ENCODE assay signal across 1 cellular context in the genomic region with DNA sequence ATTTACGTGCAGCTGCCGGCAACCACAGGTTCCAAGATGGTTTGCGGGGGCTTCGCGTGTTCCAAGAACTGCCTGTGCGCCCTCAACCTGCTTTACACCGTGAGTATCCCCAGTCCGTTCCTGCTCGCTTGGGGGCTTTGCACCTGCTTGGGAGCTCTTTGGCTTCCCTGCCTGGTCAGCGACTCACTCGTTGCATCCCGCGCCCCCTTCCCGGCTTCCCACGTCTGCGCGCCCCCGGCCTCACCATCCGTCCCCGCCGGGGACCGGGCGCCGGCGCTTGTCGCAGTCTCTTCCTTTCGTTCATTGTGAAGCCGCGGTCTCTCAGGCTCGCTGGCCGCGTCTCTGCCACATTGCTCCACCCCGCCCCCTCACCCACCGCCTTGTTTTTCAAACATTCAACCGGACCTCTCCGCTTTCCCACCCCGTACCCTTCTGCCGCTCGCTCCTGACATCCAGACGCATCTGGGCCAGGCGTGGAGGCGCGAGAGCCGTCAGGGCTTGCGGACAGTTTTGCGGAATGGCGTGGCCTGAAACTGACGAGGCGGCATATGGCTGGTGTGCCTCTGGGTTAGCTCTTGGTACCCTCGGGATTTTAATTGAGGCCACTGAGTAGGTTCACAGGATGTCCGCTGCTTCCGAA.
TF ChIP-seq lines count a peak whose summit lies in the region.

No MANE protein-coding gene starts in this region.

TF ChIP-seq in K562, 482 proteins besides CTCF, POLR2A, EP300 and RAD21 (continued from another document):
- TF ChIP-seq, protein P1, sequence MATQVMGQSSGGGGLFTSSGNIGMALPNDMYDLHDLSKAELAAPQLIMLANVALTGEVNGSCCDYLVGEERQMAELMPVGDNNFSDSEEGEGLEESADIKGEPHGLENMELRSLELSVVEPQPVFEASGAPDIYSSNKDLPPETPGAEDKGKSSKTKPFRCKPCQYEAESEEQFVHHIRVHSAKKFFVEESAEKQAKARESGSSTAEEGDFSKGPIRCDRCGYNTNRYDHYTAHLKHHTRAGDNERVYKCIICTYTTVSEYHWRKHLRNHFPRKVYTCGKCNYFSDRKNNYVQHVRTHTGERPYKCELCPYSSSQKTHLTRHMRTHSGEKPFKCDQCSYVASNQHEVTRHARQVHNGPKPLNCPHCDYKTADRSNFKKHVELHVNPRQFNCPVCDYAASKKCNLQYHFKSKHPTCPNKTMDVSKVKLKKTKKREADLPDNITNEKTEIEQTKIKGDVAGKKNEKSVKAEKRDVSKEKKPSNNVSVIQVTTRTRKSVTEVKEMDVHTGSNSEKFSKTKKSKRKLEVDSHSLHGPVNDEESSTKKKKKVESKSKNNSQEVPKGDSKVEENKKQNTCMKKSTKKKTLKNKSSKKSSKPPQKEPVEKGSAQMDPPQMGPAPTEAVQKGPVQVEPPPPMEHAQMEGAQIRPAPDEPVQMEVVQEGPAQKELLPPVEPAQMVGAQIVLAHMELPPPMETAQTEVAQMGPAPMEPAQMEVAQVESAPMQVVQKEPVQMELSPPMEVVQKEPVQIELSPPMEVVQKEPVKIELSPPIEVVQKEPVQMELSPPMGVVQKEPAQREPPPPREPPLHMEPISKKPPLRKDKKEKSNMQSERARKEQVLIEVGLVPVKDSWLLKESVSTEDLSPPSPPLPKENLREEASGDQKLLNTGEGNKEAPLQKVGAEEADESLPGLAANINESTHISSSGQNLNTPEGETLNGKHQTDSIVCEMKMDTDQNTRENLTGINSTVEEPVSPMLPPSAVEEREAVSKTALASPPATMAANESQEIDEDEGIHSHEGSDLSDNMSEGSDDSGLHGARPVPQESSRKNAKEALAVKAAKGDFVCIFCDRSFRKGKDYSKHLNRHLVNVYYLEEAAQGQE (CRISPR knock-in tag; IDR thresholded peaks at IDR 0.05; ENCODE audit: low read depth): no peak
- TF ChIP-seq ZNF354B (CRISPR knock-in tag; IDR thresholded peaks at IDR 0.05) (no peak), MTA1 (IDR thresholded peaks at IDR 0.05; ENCODE audit: borderline replicate concordance) (0 out of 2 replicates have a peak, but pooled peaks have one; percentile 14), ZBTB7A (IDR thresholded peaks at IDR 0.05; ENCODE audit: borderline replicate concordance, control insufficient read depth, low read depth, low read length) (peak; percentile 18; the same call in 1 of the 2 replicates), GTF2E2 (tag; IDR thresholded peaks at IDR 0.05) (no peak), NR2C2 (CRISPR knock-in tag; IDR thresholded peaks at IDR 0.05) (0 out of 2 replicates have a peak, but pooled peaks have one; percentile 14), NR2C2 (tag; IDR thresholded peaks at IDR 0.05) (peak; percentile 22; the same call in 1 of the 2 replicates), KLF16 (IDR thresholded peaks at IDR 0.05) (no peak), EGR1 (conservative IDR thresholded peaks at IDR 0.05) (peak; percentile 74), PHTF2 (CRISPR knock-in tag; IDR thresholded peaks at IDR 0.05) (no peak), TAL1 (IDR thresholded peaks at IDR 0.05) (no peak), HEY1 (CRISPR knock-in tag; IDR thresholded peaks at IDR 0.05; ENCODE audit: borderline replicate concordance) (no peak), HDAC6 (IDR thresholded peaks at IDR 0.05; ENCODE audit: low read depth, low read length) (peak; percentile 86; the same call in 1 of the 2 replicates), HDGF (IDR thresholded peaks at IDR 0.05) (no peak), XRCC3 (IDR thresholded peaks at IDR 0.05) (no peak), ZNF41 (CRISPR knock-in tag; conservative IDR thresholded peaks at IDR 0.05) (no peak), ZNF586 (CRISPR knock-in tag; conservative IDR thresholded peaks at IDR 0.05) (no peak), TARDBP (IDR thresholded peaks at IDR 0.05) (no peak), ARID4B (CRISPR knock-in tag; IDR thresholded peaks at IDR 0.05) (peak; percentile 58; the same call in 1 of the 2 replicates), POLR2H (tag; IDR thresholded peaks at IDR 0.05; ENCODE audit: low read depth) (no peak), ZNF764 (CRISPR knock-in tag; IDR thresholded peaks at IDR 0.05; ENCODE audit: low read depth) (no peak), CHD1 (IDR thresholded peaks at IDR 0.05; ENCODE audit: low read length) (peak; percentile 65), E2F6 (IDR thresholded peaks at IDR 0.05; ENCODE audit: borderline replicate concordance in 1 of 2, extremely low read depth in 1 of 2, insufficient read depth in 1 of 2, insufficient read length in 1 of 2, low read depth in 1 of 2, low read length in 1 of 2, poor library complexity in 1 of 2, severe bottlenecking in 1 of 2) (peak in 1 of 2 experiments; percentile 27), RBM25 (IDR thresholded peaks at IDR 0.05; ENCODE audit: low read depth, low read length, severe bottlenecking) (no peak), KDM5B (IDR thresholded peaks at IDR 0.05; ENCODE audit: insufficient replicate concordance, low read depth, low read length) (peak; percentile 64), SRSF9 (IDR thresholded peaks at IDR 0.05; ENCODE audit: borderline replicate concordance, low read depth, low read length) (no peak), HDAC2 (IDR thresholded peaks at IDR 0.05) (0 out of 2 replicates have a peak, but pooled peaks have one; percentile 50)
- TF ChIP-seq, protein P2, sequence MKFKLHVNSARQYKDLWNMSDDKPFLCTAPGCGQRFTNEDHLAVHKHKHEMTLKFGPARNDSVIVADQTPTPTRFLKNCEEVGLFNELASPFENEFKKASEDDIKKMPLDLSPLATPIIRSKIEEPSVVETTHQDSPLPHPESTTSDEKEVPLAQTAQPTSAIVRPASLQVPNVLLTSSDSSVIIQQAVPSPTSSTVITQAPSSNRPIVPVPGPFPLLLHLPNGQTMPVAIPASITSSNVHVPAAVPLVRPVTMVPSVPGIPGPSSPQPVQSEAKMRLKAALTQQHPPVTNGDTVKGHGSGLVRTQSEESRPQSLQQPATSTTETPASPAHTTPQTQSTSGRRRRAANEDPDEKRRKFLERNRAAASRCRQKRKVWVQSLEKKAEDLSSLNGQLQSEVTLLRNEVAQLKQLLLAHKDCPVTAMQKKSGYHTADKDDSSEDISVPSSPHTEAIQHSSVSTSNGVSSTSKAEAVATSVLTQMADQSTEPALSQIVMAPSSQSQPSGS (CRISPR knock-in tag; IDR thresholded peaks at IDR 0.05): no peak
- TF ChIP-seq, protein P3, sequence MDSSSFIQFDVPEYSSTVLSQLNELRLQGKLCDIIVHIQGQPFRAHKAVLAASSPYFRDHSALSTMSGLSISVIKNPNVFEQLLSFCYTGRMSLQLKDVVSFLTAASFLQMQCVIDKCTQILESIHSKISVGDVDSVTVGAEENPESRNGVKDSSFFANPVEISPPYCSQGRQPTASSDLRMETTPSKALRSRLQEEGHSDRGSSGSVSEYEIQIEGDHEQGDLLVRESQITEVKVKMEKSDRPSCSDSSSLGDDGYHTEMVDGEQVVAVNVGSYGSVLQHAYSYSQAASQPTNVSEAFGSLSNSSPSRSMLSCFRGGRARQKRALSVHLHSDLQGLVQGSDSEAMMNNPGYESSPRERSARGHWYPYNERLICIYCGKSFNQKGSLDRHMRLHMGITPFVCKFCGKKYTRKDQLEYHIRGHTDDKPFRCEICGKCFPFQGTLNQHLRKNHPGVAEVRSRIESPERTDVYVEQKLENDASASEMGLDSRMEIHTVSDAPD (CRISPR knock-in tag; IDR thresholded peaks at IDR 0.05): no peak
- TF ChIP-seq, protein P4, sequence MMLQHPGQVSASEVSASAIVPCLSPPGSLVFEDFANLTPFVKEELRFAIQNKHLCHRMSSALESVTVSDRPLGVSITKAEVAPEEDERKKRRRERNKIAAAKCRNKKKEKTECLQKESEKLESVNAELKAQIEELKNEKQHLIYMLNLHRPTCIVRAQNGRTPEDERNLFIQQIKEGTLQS (IDR thresholded peaks at IDR 0.05): no peak
- TF ChIP-seq, protein P4 (CRISPR knock-in tag; conservative IDR thresholded peaks at IDR 0.05): no peak
- TF ChIP-seq, protein P5, sequence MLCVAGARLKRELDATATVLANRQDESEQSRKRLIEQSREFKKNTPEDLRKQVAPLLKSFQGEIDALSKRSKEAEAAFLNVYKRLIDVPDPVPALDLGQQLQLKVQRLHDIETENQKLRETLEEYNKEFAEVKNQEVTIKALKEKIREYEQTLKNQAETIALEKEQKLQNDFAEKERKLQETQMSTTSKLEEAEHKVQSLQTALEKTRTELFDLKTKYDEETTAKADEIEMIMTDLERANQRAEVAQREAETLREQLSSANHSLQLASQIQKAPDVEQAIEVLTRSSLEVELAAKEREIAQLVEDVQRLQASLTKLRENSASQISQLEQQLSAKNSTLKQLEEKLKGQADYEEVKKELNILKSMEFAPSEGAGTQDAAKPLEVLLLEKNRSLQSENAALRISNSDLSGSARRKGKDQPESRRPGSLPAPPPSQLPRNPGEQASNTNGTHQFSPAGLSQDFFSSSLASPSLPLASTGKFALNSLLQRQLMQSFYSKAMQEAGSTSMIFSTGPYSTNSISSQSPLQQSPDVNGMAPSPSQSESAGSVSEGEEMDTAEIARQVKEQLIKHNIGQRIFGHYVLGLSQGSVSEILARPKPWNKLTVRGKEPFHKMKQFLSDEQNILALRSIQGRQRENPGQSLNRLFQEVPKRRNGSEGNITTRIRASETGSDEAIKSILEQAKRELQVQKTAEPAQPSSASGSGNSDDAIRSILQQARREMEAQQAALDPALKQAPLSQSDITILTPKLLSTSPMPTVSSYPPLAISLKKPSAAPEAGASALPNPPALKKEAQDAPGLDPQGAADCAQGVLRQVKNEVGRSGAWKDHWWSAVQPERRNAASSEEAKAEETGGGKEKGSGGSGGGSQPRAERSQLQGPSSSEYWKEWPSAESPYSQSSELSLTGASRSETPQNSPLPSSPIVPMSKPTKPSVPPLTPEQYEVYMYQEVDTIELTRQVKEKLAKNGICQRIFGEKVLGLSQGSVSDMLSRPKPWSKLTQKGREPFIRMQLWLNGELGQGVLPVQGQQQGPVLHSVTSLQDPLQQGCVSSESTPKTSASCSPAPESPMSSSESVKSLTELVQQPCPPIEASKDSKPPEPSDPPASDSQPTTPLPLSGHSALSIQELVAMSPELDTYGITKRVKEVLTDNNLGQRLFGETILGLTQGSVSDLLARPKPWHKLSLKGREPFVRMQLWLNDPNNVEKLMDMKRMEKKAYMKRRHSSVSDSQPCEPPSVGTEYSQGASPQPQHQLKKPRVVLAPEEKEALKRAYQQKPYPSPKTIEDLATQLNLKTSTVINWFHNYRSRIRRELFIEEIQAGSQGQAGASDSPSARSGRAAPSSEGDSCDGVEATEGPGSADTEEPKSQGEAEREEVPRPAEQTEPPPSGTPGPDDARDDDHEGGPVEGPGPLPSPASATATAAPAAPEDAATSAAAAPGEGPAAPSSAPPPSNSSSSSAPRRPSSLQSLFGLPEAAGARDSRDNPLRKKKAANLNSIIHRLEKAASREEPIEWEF (CRISPR knock-in tag; IDR thresholded peaks at IDR 0.05): no peak
- TF ChIP-seq, protein P6, sequence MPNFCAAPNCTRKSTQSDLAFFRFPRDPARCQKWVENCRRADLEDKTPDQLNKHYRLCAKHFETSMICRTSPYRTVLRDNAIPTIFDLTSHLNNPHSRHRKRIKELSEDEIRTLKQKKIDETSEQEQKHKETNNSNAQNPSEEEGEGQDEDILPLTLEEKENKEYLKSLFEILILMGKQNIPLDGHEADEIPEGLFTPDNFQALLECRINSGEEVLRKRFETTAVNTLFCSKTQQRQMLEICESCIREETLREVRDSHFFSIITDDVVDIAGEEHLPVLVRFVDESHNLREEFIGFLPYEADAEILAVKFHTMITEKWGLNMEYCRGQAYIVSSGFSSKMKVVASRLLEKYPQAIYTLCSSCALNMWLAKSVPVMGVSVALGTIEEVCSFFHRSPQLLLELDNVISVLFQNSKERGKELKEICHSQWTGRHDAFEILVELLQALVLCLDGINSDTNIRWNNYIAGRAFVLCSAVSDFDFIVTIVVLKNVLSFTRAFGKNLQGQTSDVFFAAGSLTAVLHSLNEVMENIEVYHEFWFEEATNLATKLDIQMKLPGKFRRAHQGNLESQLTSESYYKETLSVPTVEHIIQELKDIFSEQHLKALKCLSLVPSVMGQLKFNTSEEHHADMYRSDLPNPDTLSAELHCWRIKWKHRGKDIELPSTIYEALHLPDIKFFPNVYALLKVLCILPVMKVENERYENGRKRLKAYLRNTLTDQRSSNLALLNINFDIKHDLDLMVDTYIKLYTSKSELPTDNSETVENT (CRISPR knock-in tag; IDR thresholded peaks at IDR 0.05): no peak
